In the genomic region with DNA sequence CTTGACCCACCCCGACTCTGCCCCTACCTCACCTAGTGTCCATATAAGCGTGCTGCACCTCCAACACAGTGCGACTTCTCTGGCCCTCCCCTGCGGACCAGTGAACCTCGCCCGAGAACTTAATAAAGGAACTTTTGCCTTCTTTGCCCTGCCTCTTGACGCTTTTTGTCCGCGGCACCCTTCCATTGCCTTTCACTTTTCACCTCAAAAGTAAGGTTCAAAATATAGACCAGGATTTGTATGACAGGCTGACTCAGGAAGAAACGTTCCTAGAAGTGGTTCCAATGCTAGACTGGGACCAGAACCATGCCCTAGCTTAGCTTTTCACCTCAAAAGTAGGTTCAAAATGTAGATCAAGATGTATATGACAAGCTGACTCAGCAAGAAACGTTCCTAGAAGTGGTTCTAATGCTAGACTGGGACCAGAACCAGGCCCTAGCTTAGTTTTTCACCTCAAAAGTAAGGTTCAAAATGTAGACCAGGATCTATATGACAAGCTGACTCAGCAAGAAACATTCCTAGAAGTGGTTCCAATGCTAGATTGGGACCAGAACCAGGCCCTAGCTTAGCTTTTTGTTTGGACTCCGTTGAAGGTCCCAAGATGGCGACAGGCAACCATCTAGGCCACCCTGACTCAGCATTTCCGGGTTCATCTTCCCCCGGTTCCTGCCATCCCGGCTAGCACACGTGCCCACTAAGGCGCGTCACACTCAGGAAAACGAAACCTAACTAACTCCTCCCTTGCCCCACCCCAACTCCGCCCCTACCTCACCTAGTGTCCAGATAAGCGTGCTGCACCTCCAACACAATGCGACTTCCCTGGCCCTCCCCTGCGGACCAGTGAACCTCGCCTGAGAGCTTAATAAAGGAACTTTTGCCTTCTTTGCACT, we compare ENCODE assay signal across 33 cellular contexts.
"Had no signal": no experiment of that assay in that cellular context is flagged by ENCODE, and none has a peak within 500 bp of the region (broad histone marks: within the 10 kb centered on the region; RNA-seq: fewer than 3 reads in every experiment).

No MANE protein-coding gene starts in this region.

- FAIRE-seq: endothelial cell of umbilical vein had no signal

- ATAC-seq: activated CD4-positive, alpha-beta T cell treated with anti-CD3 and anti-CD28 coated beads for 36 hours; activated CD8-positive, alpha-beta memory T cell treated with anti-CD3 and anti-CD28 coated beads, Interleukin-2, amount 10 ng/mL, durations not matched to agents 7 days and 5 days; activated CD8-positive, alpha-beta T cell treated with anti-CD3 and anti-CD28 coated beads, Interleukin-2, amount 10 ng/mL, durations not matched to agents 7 days and 5 days; body of pancreas; left lung; mucosa of descending colon; sciatic nerve; stimulated activated effector memory CD8-positive, alpha-beta T cell treated with anti-CD3 and anti-CD28 coated beads, Interleukin-12 subunit alpha, Interleukin-12 subunit beta, amount 100 ng/mL, for 72 hours; stimulated activated naive CD8-positive, alpha-beta T cell treated with anti-CD3 and anti-CD28 coated beads, Interleukin-15, amount 100 ng/mL, for 72 hours had no signal

- H3K27ac Mint-ChIP-seq: activated CD4-positive, alpha-beta T cell treated with anti-CD3 and anti-CD28 coated beads for 36 hours; activated CD8-positive, alpha-beta memory T cell treated with anti-CD3 and anti-CD28 coated beads, Interleukin-2, amount 10 ng/mL, durations not matched to agents 7 days and 5 days; activated CD8-positive, alpha-beta T cell treated with anti-CD3 and anti-CD28 coated beads, Interleukin-2, amount 10 ng/mL, durations not matched to agents 7 days and 5 days; activated naive CD4-positive, alpha-beta T cell treated with anti-CD3 and anti-CD28 coated beads for 36 hours; activated naive CD8-positive, alpha-beta T cell treated with anti-CD3 and anti-CD28 coated beads for 36 hours; activated T-helper 1 cell treated with anti-CD3 and anti-CD28 coated beads, Interleukin-12 subunit alpha, Interleukin-12 subunit beta, Interleukin-2, Interleukin-4 antibody, amounts not matched to agents 30 ng/mL and 10 ng/mL and 1 ng/mL, durations not matched to agents 14 hours and 24 hours and 36 hours; nephron; progenitor cell of endocrine pancreas; stimulated activated effector memory CD8-positive, alpha-beta T cell treated with anti-CD3 and anti-CD28 coated beads, Interleukin-12 subunit alpha, Interleukin-12 subunit beta, amount 100 ng/mL, for 72 hours; T-helper 2 cell treated with Interferon-gamma antibody and Interleukin-4, amounts not matched to agents 5 μg/mL and 100 μg/mL, for 36 hours had no signal

- H3K4me3 ChIP-seq: adrenal gland, body of pancreas, colonic mucosa, dorsolateral prefrontal cortex, left lung, lung, mucosa of descending colon, skin epidermis, thyroid gland had no signal

- H3K27me3 ChIP-seq: adrenal gland, body of pancreas, colonic mucosa, dorsolateral prefrontal cortex, left lung, thyroid gland had no signal

- H3K36me3 Mint-ChIP-seq: stimulated activated effector memory CD8-positive, alpha-beta T cell treated with anti-CD3 and anti-CD28 coated beads, Interleukin-12 subunit alpha, Interleukin-12 subunit beta, amount 100 ng/mL, for 72 hours had no signal

- H3K9me3 ChIP-seq: body of pancreas, colonic mucosa, thyroid gland had no signal

- H3K4me1 ChIP-seq: adrenal gland, body of pancreas, colonic mucosa, left lung, thyroid gland had no signal

- H3K27ac ChIP-seq: adrenal gland, body of pancreas, colonic mucosa, dorsolateral prefrontal cortex, left lung, neutrophil, skin epidermis, thyroid gland had no signal

- H3K4me3 Mint-ChIP-seq: activated CD4-positive, alpha-beta T cell treated with anti-CD3 and anti-CD28 coated beads for 36 hours; activated CD8-positive, alpha-beta memory T cell treated with anti-CD3 and anti-CD28 coated beads, Interleukin-2, amount 10 ng/mL, durations not matched to agents 7 days and 5 days; activated CD8-positive, alpha-beta T cell treated with anti-CD3 and anti-CD28 coated beads, Interleukin-2, amount 10 ng/mL, durations not matched to agents 7 days and 5 days; activated naive CD4-positive, alpha-beta T cell treated with anti-CD3 and anti-CD28 coated beads for 36 hours; activated naive CD8-positive, alpha-beta T cell treated with anti-CD3 and anti-CD28 coated beads for 36 hours; activated T-helper 1 cell treated with anti-CD3 and anti-CD28 coated beads, Interleukin-12 subunit alpha, Interleukin-12 subunit beta, Interleukin-2, Interleukin-4 antibody, amounts not matched to agents 30 ng/mL and 10 ng/mL and 1 ng/mL, durations not matched to agents 14 hours and 24 hours and 36 hours; nephron; stimulated activated effector memory CD8-positive, alpha-beta T cell treated with anti-CD3 and anti-CD28 coated beads, Interleukin-12 subunit alpha, Interleukin-12 subunit beta, amount 100 ng/mL, for 72 hours; stimulated activated naive CD8-positive, alpha-beta T cell treated with anti-CD3 and anti-CD28 coated beads, Interleukin-15, amount 100 ng/mL, for 72 hours; T-helper 2 cell treated with Interferon-gamma antibody and Interleukin-4, amounts not matched to agents 5 μg/mL and 100 μg/mL, for 36 hours had no signal

- DNase-seq: activated CD4-positive, alpha-beta T cell treated with anti-CD3 and anti-CD28 coated beads for 36 hours; activated CD4-positive, CD25-positive, alpha-beta regulatory T cell; activated CD8-positive, alpha-beta T cell treated with anti-CD3 and anti-CD28 coated beads, Interleukin-2, amount 10 ng/mL, durations not matched to agents 7 days and 5 days; activated effector memory CD4-positive, alpha-beta T cell treated with anti-CD3 and anti-CD28 coated beads, Interleukin-2, amount 50 U/mL, for 16 hours; activated naive CD4-positive, alpha-beta T cell treated with anti-CD3 and anti-CD28 coated beads for 36 hours; activated naive CD8-positive, alpha-beta T cell treated with anti-CD3 and anti-CD28 coated beads for 36 hours; aorta; body of pancreas; cerebellar nuclear complex; colonic mucosa; dorsolateral prefrontal cortex; effector memory CD4-positive, alpha-beta T cell; head of caudate nucleus; hypothalamus; kidney glomerular epithelial cell; left lung; mucosa of descending colon; stimulated activated CD4-positive, alpha-beta T cell treated with anti-CD3 and anti-CD28 coated beads, Interleukin-4, amount 100 ng/mL, for 24 hours; stimulated activated naive CD8-positive, alpha-beta T cell treated with anti-CD3 and anti-CD28 coated beads, Interleukin-15, amount 100 ng/mL, for 72 hours; T-helper 1 cell; thyroid gland had no signal

- H3K36me3 ChIP-seq: adrenal gland, colonic mucosa, left lung, neutrophil, thyroid gland had no signal

- H3K4me1 Mint-ChIP-seq: activated CD4-positive, alpha-beta T cell treated with anti-CD3 and anti-CD28 coated beads for 36 hours; activated CD8-positive, alpha-beta memory T cell treated with anti-CD3 and anti-CD28 coated beads, Interleukin-2, amount 10 ng/mL, durations not matched to agents 7 days and 5 days; activated naive CD8-positive, alpha-beta T cell treated with anti-CD3 and anti-CD28 coated beads for 36 hours; nephron; stimulated activated effector memory CD8-positive, alpha-beta T cell treated with anti-CD3 and anti-CD28 coated beads, Interleukin-12 subunit alpha, Interleukin-12 subunit beta, amount 100 ng/mL, for 72 hours; stimulated activated naive CD8-positive, alpha-beta T cell treated with anti-CD3 and anti-CD28 coated beads, Interleukin-15, amount 100 ng/mL, for 72 hours had no signal
